In genomic region chr9:113355197-113355596, GRCh38 we compare ENCODE assay signal across 15 cellular contexts. TPM values are rescaled to one million over a fixed set of nuclear protein-coding genes. Genes with fewer than 3 reads are reported as not detected.
DNase-seq lines count a peak whose midpoint lies in the region; ATAC-seq and TF ChIP-seq lines count a peak whose summit lies in the region.
"Had no signal": no experiment of that assay in that cellular context is flagged by ENCODE, and none has a peak within 500 bp of the region (broad histone marks: within the 10 kb centered on the region; RNA-seq: fewer than 3 reads in every experiment).

No MANE protein-coding gene starts in this region.

- H4K20me1 ChIP-seq in SK-N-SH (ENCODE audit: insufficient read depth): no peaks in the 10 kb centered on the region

- TF ChIP-seq EP300 in SK-N-SH (IDR thresholded peaks at IDR 0.05; ENCODE audit: borderline replicate concordance in 1 of 2, low read depth in 1 of 2, low read length in 1 of 2): no peak

- H3K27ac ChIP-seq in SK-N-SH (ENCODE audit: low read depth in 2 of 2, low read length in 1 of 2): no peak overlapping the region

- 67% methylated on average over 1 of the region's 1 CpG for WGBS in SK-N-SH (ENCODE audit: low lambda C conversion rate)

- H3F3A ChIP-seq in SK-N-SH (replicated peaks; ENCODE audit: insufficient read depth): no peaks in the 10 kb centered on the region

- no peaks in the 10 kb centered on the region for H3K79me2 ChIP-seq in SK-N-SH (ENCODE audit: insufficient read depth)

- no peak for ATAC-seq in GM21447 (IDR thresholded peaks at IDR 0.05; ENCODE audit: unreplicated experiment)
- ATAC-seq: activated CD8-positive, alpha-beta T cell treated with anti-CD3 and anti-CD28 coated beads for 36 hours; left cardiac atrium had no signal

- H2AFZ ChIP-seq in SK-N-SH (ENCODE audit: low read depth): no peak overlapping the region

- POLR2A ChIA-PET in SK-N-SH (lab: Yijun Ruan, JAX): no interaction called here

- H3K4me3 ChIP-seq in AG09309 (ENCODE audit: control insufficient read depth, low read depth, low read length) (no peak overlapping the region), SK-N-SH (ENCODE audit: low read depth in 2 of 2, low read length in 1 of 2) (no peak overlapping the region), fibroblast of pulmonary artery (replicated peaks; ENCODE audit: low read depth, low read length) (no peak overlapping the region)

- no peak overlapping the region for H3K9ac ChIP-seq in SK-N-SH

- CTCF ChIA-PET in SK-N-SH (lab: Yijun Ruan, JAX): interaction anchor here (0.7 to 1.1 kb wide), 4 partner anchors 18 to 233 kb away, joined by 3 to 4 read pairs (median 3); partner anchors contain the start of genes C9orf43 and POLE3

- H3K36me3 ChIP-seq in SK-N-SH (replicated peaks in 1 of 2; ENCODE audit: control insufficient read depth in 1 of 2, insufficient read depth in 2 of 2, low read length in 1 of 2): no peaks in the 10 kb centered on the region

- peak; percentile 35 for TF ChIP-seq RAD21 in SK-N-SH (IDR thresholded peaks at IDR 0.05; ENCODE audit: low read length)

- peaks cover 19% of the 10 kb centered on the region for H3K27me3 ChIP-seq in SK-N-SH (ENCODE audit: insufficient read depth)

- DNase-seq in AG09309 (ENCODE audit: low read depth): no peak
- peak; percentile 34 for DNase-seq in HCEC 1CT
- DNase-seq in SK-N-SH: no peak
- DNase-seq in fibroblast of pulmonary artery (ENCODE audit: low read depth): peak; percentile 38
- no peak for DNase-seq in NCI-H526 (lab: John Stamatoyannopoulos, UW)
- DNase-seq in NCI-H2081 (lab: John Stamatoyannopoulos, UW): no peak
- no peak for DNase-seq in 8988T
- DNase-seq: activated CD8-positive, alpha-beta T cell treated with anti-CD3 and anti-CD28 coated beads for 36 hours; activated naive CD4-positive, alpha-beta T cell treated with anti-CD3 and anti-CD28 coated beads, Interleukin-2, amount 10 ng/mL, durations not matched to agents 7 days and 5 days; CD4-positive, CD25-positive, alpha-beta regulatory T cell; left cardiac atrium; NCI-H1092 treated with DMSO at 0.1 percent for 48 hours; NCI-H69 had no signal

- TF ChIP-seq CTCF in AG09309 (IDR thresholded peaks at IDR 0.05; ENCODE audit: control insufficient read depth, insufficient read depth, low read depth, low read length, missing control alignments) (peak; percentile 35), SK-N-SH (IDR thresholded peaks at IDR 0.05) (peak; percentile 23), fibroblast of pulmonary artery (IDR thresholded peaks at IDR 0.05; ENCODE audit: low read length, missing control alignments) (peak; percentile 38)

- H3K9me2 ChIP-seq in SK-N-SH: no peaks in the 10 kb centered on the region

- H3K9me3 ChIP-seq in SK-N-SH: no peaks in the 10 kb centered on the region

- peaks cover 0 to 4% of the 10 kb centered on the region in 2 experiments; a peak in 1 of 4 replicates for H3K4me1 ChIP-seq in SK-N-SH (ENCODE audit: control insufficient read depth in 1 of 2, insufficient read depth in 2 of 2, low read depth in 1 of 2, low read length in 1 of 2)

- H3K4me2 ChIP-seq in SK-N-SH: no peak overlapping the region

TF ChIP-seq in SK-N-SH, 30 proteins besides CTCF, POLR2A, EP300 and RAD21 (continues in another document):
- TF ChIP-seq EZH2phosphoT487 (IDR thresholded peaks at IDR 0.05; ENCODE audit: borderline replicate concordance, low read depth) (no peak), JUND (IDR thresholded peaks at IDR 0.05) (no peak), CHD2 (IDR thresholded peaks at IDR 0.05; ENCODE audit: low read length, partially characterized antibody) (no peak), RCOR1 (IDR thresholded peaks at IDR 0.05; ENCODE audit: low read length) (no peak), PBX3 (IDR thresholded peaks at IDR 0.05) (no peak), TAF1 (IDR thresholded peaks at IDR 0.05; ENCODE audit: borderline replicate concordance, low read depth, low read length) (no peak), RFX5 (IDR thresholded peaks at IDR 0.05; ENCODE audit: low read length) (no peak), MXI1 (IDR thresholded peaks at IDR 0.05; ENCODE audit: low read depth, low read length) (no peak), USF2 (IDR thresholded peaks at IDR 0.05; ENCODE audit: borderline replicate concordance, low read depth, low read length) (no peak), POLR2AphosphoS5 (IDR thresholded peaks at IDR 0.05; ENCODE audit: low read depth, low read length) (no peak), REST (IDR thresholded peaks at IDR 0.05; ENCODE audit: low read depth, low read length) (no peak), TEAD4 (IDR thresholded peaks at IDR 0.05; ENCODE audit: borderline replicate concordance, insufficient read depth) (no peak), IRF3 (IDR thresholded peaks at IDR 0.05; ENCODE audit: low read depth, low read length) (no peak), GABPA (IDR thresholded peaks at IDR 0.05; ENCODE audit: low read depth) (no peak), FOXM1 (IDR thresholded peaks at IDR 0.05; ENCODE audit: low read depth) (no peak), SMC3 (IDR thresholded peaks at IDR 0.05; ENCODE audit: low read depth, low read length) (no peak)

RNA-seq across cellular contexts. Expression of gene BSPRY, which starts 5.9 kb away (rescaled TPM):
- 0.03 TPM in 1 of 2 replicates, not detected in the other for polyA plus RNA-seq in SK-N-SH (2012; rRNA removed)
- 0.01 TPM in 1 of 2 replicates, not detected in the other for polyA plus RNA-seq in SK-N-SH (2012; cell fraction: cytosol; rRNA removed)
- 0.02 and 0.05 TPM in 2 replicates for polyA plus RNA-seq in SK-N-SH (2012; cell fraction: nucleus; rRNA removed)
- polyA plus RNA-seq: neural cell had no signal

RNA-seq across cellular contexts. Expression of gene WDR31, which starts 15.1 kb away (rescaled TPM):
- 0.74 and 1.3 TPM in 2 replicates for polyA plus RNA-seq in SK-N-SH (2012; rRNA removed)
- polyA plus RNA-seq in SK-N-SH (2012; cell fraction: cytosol; rRNA removed): 0.81 and 0.83 TPM in 2 replicates
- 0.58 and 1.0 TPM in 2 replicates for polyA plus RNA-seq in SK-N-SH (2012; cell fraction: nucleus; rRNA removed)

RNA-seq across cellular contexts. Expression of gene HDHD3, which starts 21.6 kb away (rescaled TPM):
- 17.1 and 20.4 TPM in 2 replicates for polyA plus RNA-seq in SK-N-SH (2012; rRNA removed)
- polyA plus RNA-seq in SK-N-SH (2012; cell fraction: cytosol; rRNA removed): 7.2 and 11.6 TPM in 2 replicates
- 41.5 and 42.8 TPM in 2 replicates for polyA plus RNA-seq in SK-N-SH (2012; cell fraction: nucleus; rRNA removed)

RNA-seq across cellular contexts. Expression of gene ALAD, which starts 45.9 kb away (rescaled TPM):
- polyA plus RNA-seq in SK-N-SH (2012; rRNA removed): 10.7 and 11.8 TPM in 2 replicates
- polyA plus RNA-seq in SK-N-SH (2012; cell fraction: cytosol; rRNA removed): 9.5 and 9.6 TPM in 2 replicates
- 26.6 and 35.1 TPM in 2 replicates for polyA plus RNA-seq in SK-N-SH (2012; cell fraction: nucleus; rRNA removed)

RNA-seq across cellular contexts. Expression of gene RNF183, which starts 52.0 kb away (rescaled TPM):
- not detected in 2 replicates for polyA plus RNA-seq in SK-N-SH (2012; rRNA removed)
- polyA plus RNA-seq in SK-N-SH (2012; cell fraction: cytosol; rRNA removed): not detected in 2 replicates
- polyA plus RNA-seq in SK-N-SH (2012; cell fraction: nucleus; rRNA removed): 0.04 and 0.05 TPM in 2 replicates
- polyA plus RNA-seq: CD4-positive, CD25-positive, alpha-beta regulatory T cell; neural cell had no signal

Comparison
In these comparisons a context has a peak if more than half of its experiments do, and no peak if none do; other contexts are left out.
1. DNase-seq: peak in HCEC 1CT (single experiment) and fibroblast of pulmonary artery (single experiment); none in AG09309 (single experiment), SK-N-SH (single experiment), NCI-H526 (0 of 2), NCI-H2081 (0 of 2) and 8988T (single experiment).
2. Peak in every context shown above with its lines, with median percentiles within 50 percentile points of each other: CTCF ChIP-seq.